8 cellular contexts compared by ENCODE assay signal in genomic region chr1:200738733-200739498, GRCh38. TPM values are rescaled to one million over a fixed set of nuclear protein-coding genes. Genes with fewer than 3 reads are reported as not detected.
A peak's percentile ranks its signal among the peaks of the same experiment; 100 is the strongest.
DNase-seq lines count a peak whose midpoint lies in the region; ATAC-seq and TF ChIP-seq lines count a peak whose summit lies in the region.

Gene CAMSAP2, plus strand, starts transcription at chr1:200738893. Its CDS starts 935 bp downstream, at chr1:200739828.

- H3K27me3 Mint-ChIP-seq in CD8-positive, alpha-beta memory T cell, result peaks cover 5 to 7% of the 10 kb centered on the region in 2 donors
- peaks cover 0 to 7% (median 0%) of the 10 kb centered on the region in 5 donors for H3K27me3 Mint-ChIP-seq in naive thymus-derived CD8-positive, alpha-beta T cell

- H3K27me3 ChIP-seq in CD8-positive, alpha-beta memory T cell (ENCODE audit: insufficient read depth, low read length, poor library complexity, severe bottlenecking), result no peaks in the 10 kb centered on the region

- no peaks in the 10 kb centered on the region for H3K9me3 ChIP-seq in CD8-positive, alpha-beta memory T cell (ENCODE audit: low read length)

- peaks cover 19 to 39% (median 29%) of the 10 kb centered on the region in 3 donors for H3K4me1 Mint-ChIP-seq in CD8-positive, alpha-beta memory T cell
- H3K4me1 Mint-ChIP-seq in naive thymus-derived CD8-positive, alpha-beta T cell, result peaks cover 16 to 35% (median 34%) of the 10 kb centered on the region in 4 donors

- H3K36me3 Mint-ChIP-seq in CD8-positive, alpha-beta memory T cell, result peaks cover 0 to 3% (median 0%) of the 10 kb centered on the region in 3 donors
- H3K36me3 Mint-ChIP-seq in naive thymus-derived CD8-positive, alpha-beta T cell, result no peaks in the 10 kb centered on the region

- H3K9me3 Mint-ChIP-seq in CD8-positive, alpha-beta memory T cell, result no peaks in the 10 kb centered on the region
- no peaks in the 10 kb centered on the region for H3K9me3 Mint-ChIP-seq in naive thymus-derived CD8-positive, alpha-beta T cell

- POLR2A ChIA-PET in CD8-positive, alpha-beta memory T cell (lab: Charles Lee), result no interaction called here
- POLR2A ChIA-PET in naive thymus-derived CD8-positive, alpha-beta T cell (lab: Charles Lee), result interaction anchor here (0.6 to 1.1 kb wide), 2 partner anchors 69 to 282 kb away, joined by 4 read pairs; no protein-coding TSS in a partner anchor

- H3K36me3 ChIP-seq in CD8-positive, alpha-beta memory T cell (ENCODE audit: insufficient read depth, low read length), result no peaks in the 10 kb centered on the region

- peak; percentile 46 to 68 (median 55) for DNase-seq in CD8-positive, alpha-beta memory T cell
- DNase-seq in HuH-7 (ENCODE audit: low spot score) (peak; percentile 93), RPMI7951 (ENCODE audit: low read depth) (peak; percentile 90), fibroblast of mammary gland (ENCODE audit: low read depth) (peak; percentile 85)
- peak; percentile 54 for DNase-seq in activated T-helper 9 cell treated with anti-CD3 and anti-CD28 coated beads, Interleukin-2, amount 50 U/mL, for 16 hours (ENCODE audit: low read depth)
- DNase-seq in naive thymus-derived CD8-positive, alpha-beta T cell, result peak; percentile 16 to 77 (median 68)
- peak; percentile 57 to 81 (median 71) for DNase-seq in stimulated activated naive CD4-positive, alpha-beta T cell (lab: John Stamatoyannopoulos, UW)

- no peak for TF ChIP-seq CTCF in fibroblast of mammary gland (conservative IDR thresholded peaks at IDR 0.05; ENCODE audit: control insufficient read depth, insufficient read depth, low read depth, low read length)

- H3K27ac Mint-ChIP-seq in CD8-positive, alpha-beta memory T cell, result peak within 1 kb of the TSS in 7 of 8 donors; percentile 34 to 92 (median 82)
- H3K27ac Mint-ChIP-seq in naive thymus-derived CD8-positive, alpha-beta T cell, result peak within 1 kb of the TSS; percentile 81 to 97 (median 96)

- H3K4me3 ChIP-seq in CD8-positive, alpha-beta memory T cell (ENCODE audit: low read length), result peak within 1 kb of the TSS; percentile 70
- peak within 1 kb of the TSS; percentile 96 for H3K4me3 ChIP-seq in fibroblast of mammary gland (ENCODE audit: control insufficient read depth, low read depth, low read length)

- ATAC-seq in GM21360 (IDR thresholded peaks at IDR 0.05; ENCODE audit: unreplicated experiment), result peak; percentile 46
- ATAC-seq in naive thymus-derived CD8-positive, alpha-beta T cell, result peak; percentile 65 to 72

- H3K27ac ChIP-seq in CD8-positive, alpha-beta memory T cell (ENCODE audit: low read depth, low read length), result no peak within 1 kb of the TSS

- H3K4me3 Mint-ChIP-seq in CD8-positive, alpha-beta memory T cell, result peak within 1 kb of the TSS; percentile 86 to 97 (median 94)
- peak within 1 kb of the TSS; percentile 93 to 99 (median 98) for H3K4me3 Mint-ChIP-seq in naive thymus-derived CD8-positive, alpha-beta T cell

- peaks cover 16% of the 10 kb centered on the region for H3K4me1 ChIP-seq in CD8-positive, alpha-beta memory T cell (ENCODE audit: insufficient read depth, low read length)

- CTCF ChIA-PET in CD8-positive, alpha-beta memory T cell (lab: Charles Lee), result interaction anchor here (1.8 kb wide), 1 partner anchor 10 kb away, joined by 4 read pairs; no protein-coding TSS in a partner anchor

RNA-seq across cellular contexts. Expression of gene CAMSAP2, which starts in this region (rescaled TPM):
- total RNA-seq in CD8-positive, alpha-beta memory T cell, result 1 to 10 TPM; 2.7 to 3.1 TPM
- 0.35 TPM for polyA plus RNA-seq in CD8-positive, alpha-beta memory T cell
- 18.9 and 22.3 TPM in 2 replicates for total RNA-seq in RPMI7951 (2014; rRNA removed; shearing (Covaris generic))
- total RNA-seq in naive thymus-derived CD8-positive, alpha-beta T cell, result 10 to 100 TPM in 1 of 2 experiments, 1 to 10 TPM in 1; 7.2 to 10.1 TPM
- polyA plus RNA-seq in naive thymus-derived CD8-positive, alpha-beta T cell, result 1 to 10 TPM in 2 of 3 donors, under 1 TPM in 1; 0.71 to 2.0 (median 1.7) TPM
